Comparison of ENCODE assay signal across 8 cellular contexts in genomic region chr22:40635940-40636379, GRCh38. TPM values are rescaled to one million over a fixed set of nuclear protein-coding genes. Genes with fewer than 3 reads are reported as not detected.
DNase-seq lines count a peak whose midpoint lies in the region; ATAC-seq and TF ChIP-seq lines count a peak whose summit lies in the region.

No MANE protein-coding gene starts in this region.

- H4K91ac ChIP-seq in neuronal stem cell (ENCODE audit: low read depth, low read length, poor library complexity): no peak overlapping the region

- no peak overlapping the region for H2BK12ac ChIP-seq in neuronal stem cell (ENCODE audit: low read length)

- H3K9me3 ChIP-seq in SU-DHL-6 (ENCODE audit: insufficient read depth, low read length): no peaks in the 10 kb centered on the region
- no peaks in the 10 kb centered on the region for H3K9me3 ChIP-seq in esophagus (ENCODE audit: control insufficient read depth in 2 of 2, insufficient read depth in 1 of 2, low read depth in 1 of 2, low read length in 1 of 2)
- peaks cover 0 to 17% of the 10 kb centered on the region in 2 donors for H3K9me3 ChIP-seq in neuronal stem cell (replicated peaks in 1 of 2; ENCODE audit: control insufficient read depth in 2 of 2, insufficient read depth in 1 of 2, low read depth in 1 of 2, low read length in 2 of 2)

- H3K27ac ChIP-seq in SU-DHL-6 (ENCODE audit: low read depth, low read length) (peak overlapping the region; percentile 46), esophagus (ENCODE audit: low read depth in 2 of 2, low read length in 1 of 2) (peak overlapping the region; percentile 97 to 99), neuronal stem cell (replicated peaks; ENCODE audit: low read length) (no peak overlapping the region)

- DNase-seq in neuronal stem cell (ENCODE audit: low spot score) (no peak), H4 (ENCODE audit: low spot score) (no peak), NCI-H2196 treated with DMSO at 0.1 percent for 48 hours (lab: John Stamatoyannopoulos, UW; ENCODE audit: unreplicated experiment) (no peak), NCI-H345 treated with DMSO at 0.1 percent for 48 hours (lab: John Stamatoyannopoulos, UW; ENCODE audit: unreplicated experiment) (no peak)

- H3K27me3 ChIP-seq in SU-DHL-6 (ENCODE audit: low read length) (no peaks in the 10 kb centered on the region), esophagus (ENCODE audit: control insufficient read depth in 1 of 2, insufficient read depth in 2 of 2, low read length in 2 of 2) (no peaks in the 10 kb centered on the region), neuronal stem cell (ENCODE audit: control insufficient read depth in 3 of 3, insufficient read depth in 3 of 3, low read depth in 1 of 3, low read length in 3 of 3) (no peaks in the 10 kb centered on the region)

- peak overlapping the region; percentile 78 for H2BK15ac ChIP-seq in neuronal stem cell (ENCODE audit: low read length)

- peaks cover 12% of the 10 kb centered on the region for H3K79me1 ChIP-seq in neuronal stem cell (ENCODE audit: low read depth, low read length)

- H3K4me2 ChIP-seq in SU-DHL-6 (ENCODE audit: low read depth, low read length, poor library complexity, severe bottlenecking) (peak overlapping the region; percentile 74), neuronal stem cell (ENCODE audit: insufficient read depth, low read length, poor library complexity, severe bottlenecking) (peak overlapping the region; percentile 90)

- 0 to 1% methylated on average over 17 to 31 of the region's 31 CpGs for whole genome bisulfite sequencing in esophagus, 2 donors
- no CpG with 5 or more reads among the region's 31 CpGs for WGBS in neuronal stem cell (ENCODE audit: extremely low coverage in 2 of 2, insufficient read length in 2 of 2, insufficient replicate concordance in 1 of 2), 2 donors

- H2AFZ ChIP-seq in SU-DHL-6 (ENCODE audit: low read depth, low read length, severe bottlenecking) (no peak overlapping the region), neuronal stem cell (ENCODE audit: low read length) (peak overlapping the region; percentile 97)

- no peak overlapping the region for H3K4ac ChIP-seq in neuronal stem cell (ENCODE audit: low read length)

- peak overlapping the region; percentile 30 for H2BK120ac ChIP-seq in neuronal stem cell (ENCODE audit: low read depth, low read length)

- H3K36me3 ChIP-seq in SU-DHL-6 (ENCODE audit: low read length) (no peaks in the 10 kb centered on the region), esophagus (ENCODE audit: control insufficient read depth in 2 of 2, insufficient read depth in 2 of 2, low read length in 1 of 2) (no peaks in the 10 kb centered on the region), neuronal stem cell (replicated peaks in 1 of 2; ENCODE audit: control insufficient read depth in 2 of 2, insufficient read depth in 2 of 2, low read length in 2 of 2) (no peaks in the 10 kb centered on the region)

- peaks cover 30% of the 10 kb centered on the region; the same call in 1 of the 2 replicates for H4K20me1 ChIP-seq in SU-DHL-6 (ENCODE audit: low read depth, low read length)

- 0 out of 2 replicates have a peak, but pooled peaks cover 3% of the 10 kb centered on the region for H3F3A ChIP-seq in SU-DHL-6 (ENCODE audit: insufficient read depth)

- H3K9me2 ChIP-seq in SU-DHL-6 (replicated peaks; ENCODE audit: insufficient read depth, low read length): no peaks in the 10 kb centered on the region

- H4K8ac ChIP-seq in neuronal stem cell (ENCODE audit: low read depth, low read length): no peak overlapping the region

- H3K79me2 ChIP-seq in SU-DHL-6 (ENCODE audit: insufficient read depth, low read length): peaks cover 55% of the 10 kb centered on the region

- peak; percentile 21 for ATAC-seq in GM18502 (IDR thresholded peaks at IDR 0.05; ENCODE audit: poor library complexity, unreplicated experiment)
- peak; percentile 23 for ATAC-seq in HG02642 (IDR thresholded peaks at IDR 0.05; ENCODE audit: poor library complexity, unreplicated experiment)

- peak overlapping the region; percentile 90 for H3K23ac ChIP-seq in neuronal stem cell (ENCODE audit: low read depth, low read length, poor library complexity)

- H3K4me3 ChIP-seq in SU-DHL-6 (ENCODE audit: insufficient read depth, low read length, poor library complexity, severe bottlenecking) (peak overlapping the region; percentile 64), esophagus (ENCODE audit: low read depth in 1 of 2, low read length in 2 of 2) (peak overlapping the region; percentile 81 to 100), neuronal stem cell (ENCODE audit: low read length in 2 of 2) (peak overlapping the region; percentile 62 to 99)

- H2BK5ac ChIP-seq in neuronal stem cell (ENCODE audit: low read length): peak overlapping the region; percentile 96

- H3K18ac ChIP-seq in neuronal stem cell (ENCODE audit: low read length): peak overlapping the region; percentile 98

- H3K14ac ChIP-seq in neuronal stem cell (ENCODE audit: low read length): peak overlapping the region; percentile 75

- no peak for TF ChIP-seq CTCF in SU-DHL-6 (IDR thresholded peaks at IDR 0.05; ENCODE audit: insufficient read depth, low read length, poor library complexity, severe bottlenecking)

- H3K9ac ChIP-seq in SU-DHL-6 (ENCODE audit: low read length) (peak overlapping the region; percentile 75), neuronal stem cell (ENCODE audit: low read depth, low read length, poor library complexity) (peak overlapping the region; percentile 98)

- H3K4me1 ChIP-seq in esophagus (ENCODE audit: control insufficient read depth in 2 of 2, insufficient read depth in 2 of 2, low read length in 1 of 2) (peaks cover 0 to 9% of the 10 kb centered on the region in 2 donors), neuronal stem cell (ENCODE audit: control insufficient read depth in 2 of 2, insufficient read depth in 1 of 2, low read depth in 1 of 2, low read length in 2 of 2) (peaks cover 5 to 12% of the 10 kb centered on the region in 2 donors)

- peak overlapping the region; percentile 61 for H2AK5ac ChIP-seq in neuronal stem cell (ENCODE audit: low read depth, low read length)

RNA-seq across cellular contexts. Expression of gene MRTFA, which starts 0.6 kb away (rescaled TPM):
- 10 to 100 TPM; 10.7 to 16.5 TPM for polyA plus RNA-seq in esophagus
- 19.7 TPM for polyA plus RNA-seq in neuronal stem cell (2013, experiment 1 of 2)
- 18.6 TPM for polyA plus RNA-seq in neuronal stem cell (2013, experiment 2 of 2)
- total RNA-seq in H4 (2014; rRNA removed; shearing (Covaris generic)): 13.6 and 20.5 TPM in 2 replicates

RNA-seq across cellular contexts. Expression of gene MCHR1, which starts 43.3 kb away (rescaled TPM):
- polyA plus RNA-seq in esophagus: under 1 TPM; 0.01 to 0.06 TPM
- polyA plus RNA-seq in neuronal stem cell (2013, experiment 1 of 2): 0.18 TPM
- 0.18 TPM for polyA plus RNA-seq in neuronal stem cell (2013, experiment 2 of 2)
- not detected in 2 replicates for total RNA-seq in H4 (2014; rRNA removed; shearing (Covaris generic))
